Comparison of ENCODE assay signal across 1 cellular context in the genomic region with DNA sequence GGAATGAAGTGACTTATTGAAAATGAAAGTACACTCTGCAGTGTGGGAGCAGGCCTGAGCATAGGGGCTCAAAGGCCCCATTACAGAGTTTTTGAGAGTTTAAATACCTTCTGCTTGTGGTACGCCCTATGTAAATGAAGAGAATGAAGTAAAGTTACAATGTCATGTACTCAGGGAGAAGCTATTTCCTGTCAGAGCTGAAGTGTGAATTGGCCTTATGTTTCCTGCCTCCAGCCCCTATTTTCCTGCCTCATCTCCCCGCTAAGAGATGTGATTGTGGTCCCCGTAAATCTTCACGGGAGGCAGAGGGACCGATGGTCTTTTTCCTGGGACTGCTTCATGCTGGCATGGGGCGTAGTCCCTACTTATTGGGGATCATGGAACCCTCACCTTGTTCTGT.
TF ChIP-seq lines count a peak whose summit lies in the region.

No MANE protein-coding gene starts in this region.

TF ChIP-seq in H1, 55 proteins besides CTCF, POLR2A, EP300 and RAD21:
- no peak for TF ChIP-seq CHD2 (IDR thresholded peaks at IDR 0.05; ENCODE audit: low read length)
- TF ChIP-seq NANOG (IDR thresholded peaks at IDR 0.05; ENCODE audit: insufficient read depth, low read depth, low read length, poor library complexity, severe bottlenecking) = no peak
- no peak for TF ChIP-seq SIRT6 (IDR thresholded peaks at IDR 0.05; ENCODE audit: low read length)
- no peak for TF ChIP-seq RFX5 (IDR thresholded peaks at IDR 0.05; ENCODE audit: borderline replicate concordance, low read depth, low read length)
- no peak for TF ChIP-seq JUN (IDR thresholded peaks at IDR 0.05; ENCODE audit: low read depth, low read length)
- no peak for TF ChIP-seq RXRA (IDR thresholded peaks at IDR 0.05; ENCODE audit: insufficient read depth, low read depth, low read length)
- no peak for TF ChIP-seq SRF (IDR thresholded peaks at IDR 0.05; ENCODE audit: low read depth, low read length)
- no peak for TF ChIP-seq SIN3A (conservative IDR thresholded peaks at IDR 0.05 in 1 of 2, IDR thresholded peaks at IDR 0.05 in 1 of 2; ENCODE audit: low read depth in 1 of 2, low read length in 2 of 2)
- no peak for TF ChIP-seq YY1 (IDR thresholded peaks at IDR 0.05; ENCODE audit: low read depth, low read length)
- TF ChIP-seq MAFK (IDR thresholded peaks at IDR 0.05; ENCODE audit: low read depth, low read length) = no peak
- TF ChIP-seq SP2 (IDR thresholded peaks at IDR 0.05; ENCODE audit: low read length) = no peak
- TF ChIP-seq SUZ12 (IDR thresholded peaks at IDR 0.05; ENCODE audit: low read length) = no peak
- TF ChIP-seq TBP (IDR thresholded peaks at IDR 0.05; ENCODE audit: low read depth, low read length) = no peak
TF ChIP-seq in H1: peak in this region for 0.
